In the genomic region with DNA sequence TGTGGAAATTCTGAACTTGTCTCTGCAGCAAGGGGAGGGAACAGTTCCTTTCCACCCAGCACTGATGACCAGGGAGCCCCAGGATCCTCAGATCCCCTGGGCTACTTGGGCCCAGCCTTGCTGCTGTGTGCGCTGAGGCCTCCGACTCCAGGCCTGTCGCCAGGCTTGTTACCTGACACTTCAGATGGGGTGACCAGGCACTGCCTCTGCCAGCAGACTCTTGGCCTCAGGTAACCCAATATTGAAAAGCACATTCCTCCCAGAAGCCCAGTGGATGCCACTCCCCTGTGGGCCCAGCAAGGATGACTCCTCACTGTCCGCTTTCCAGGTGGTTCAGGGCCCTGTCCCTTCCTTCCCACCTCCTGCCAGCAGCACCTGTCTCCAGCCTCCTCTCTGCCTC, we compare ENCODE assay signal across 27 cellular contexts. TPM values are rescaled to one million over a fixed set of nuclear protein-coding genes. Genes with fewer than 3 reads are reported as not detected.
"Had no signal": no experiment of that assay in that cellular context is flagged by ENCODE, and none has a peak within 500 bp of the region (broad histone marks: within the 10 kb centered on the region; RNA-seq: fewer than 3 reads in every experiment).

No MANE protein-coding gene starts in this region.

- FAIRE-seq: bronchial epithelial cell, kidney had no signal

- H3K4me1 Mint-ChIP-seq: activated CD4-positive, alpha-beta memory T cell treated with anti-CD3 and anti-CD28 coated beads, Interleukin-2, amount 10 ng/mL, durations not matched to agents 7 days and 5 days; activated CD4-positive, alpha-beta T cell treated with anti-CD3 and anti-CD28 coated beads, Interleukin-2, amount 10 ng/mL, durations not matched to agents 24 days and 14 days; activated naive CD8-positive, alpha-beta T cell treated with anti-CD3 and anti-CD28 coated beads, Interleukin-2, amount 10 ng/mL, durations not matched to agents 7 days and 5 days; natural killer cell had no signal

- H3K36me3 Mint-ChIP-seq: activated naive CD8-positive, alpha-beta T cell treated with anti-CD3 and anti-CD28 coated beads, Interleukin-2, amount 10 ng/mL, durations not matched to agents 7 days and 5 days; natural killer cell had no signal

- H3K27me3 Mint-ChIP-seq: stimulated activated naive CD8-positive, alpha-beta T cell treated with anti-CD3 and anti-CD28 coated beads, Interleukin-15, Interleukin-2, amounts not matched to agents 100 ng/mL and 50 ng/mL, for 24 hours had no signal

- DNase-seq: activated CD4-positive, alpha-beta memory T cell treated with anti-CD3 and anti-CD28 coated beads, Interleukin-2, amount 10 ng/mL, durations not matched to agents 7 days and 5 days; activated CD4-positive, alpha-beta T cell treated with anti-CD3 and anti-CD28 coated beads, Interleukin-2, amount 10 ng/mL, durations not matched to agents 24 days and 14 days; activated effector memory CD4-positive, alpha-beta T cell treated with Interleukin-2 at 50 U/mL for 16 hours; activated naive CD4-positive, alpha-beta T cell treated with anti-CD3 and anti-CD28 coated beads for 36 hours; activated naive CD8-positive, alpha-beta T cell treated with anti-CD3 and anti-CD28 coated beads, Interleukin-2, amount 10 ng/mL, durations not matched to agents 7 days and 5 days; activated T-cell treated with anti-CD3 and anti-CD28 coated beads, Interleukin-2, amount 50 U/mL, for 72 hours; amniotic stem cell; cerebellar nuclear complex; erythroblast; foreskin keratinocyte; kidney; mammary epithelial cell; midbrain; natural killer cell; stimulated activated CD4-positive, alpha-beta T cell treated with anti-CD3 and anti-CD28 coated beads, Interleukin-1b, Interleukin-23, amount 100 ng/mL, for 48 hours; substantia nigra; uterus had no signal

- H3K4me1 ChIP-seq: tibial artery, uterus had no signal

- H3K9me3 ChIP-seq: tibial artery, uterus had no signal

- H3K27ac Mint-ChIP-seq: activated CD4-positive, alpha-beta memory T cell treated with anti-CD3 and anti-CD28 coated beads, Interleukin-2, amount 10 ng/mL, durations not matched to agents 7 days and 5 days; activated CD4-positive, alpha-beta T cell treated with anti-CD3 and anti-CD28 coated beads, Interleukin-2, amount 10 ng/mL, durations not matched to agents 24 days and 14 days; activated naive CD4-positive, alpha-beta T cell treated with anti-CD3 and anti-CD28 coated beads for 36 hours; activated naive CD8-positive, alpha-beta T cell treated with anti-CD3 and anti-CD28 coated beads, Interleukin-2, amount 10 ng/mL, durations not matched to agents 7 days and 5 days; activated T-cell treated with anti-CD3 and anti-CD28 coated beads, Interleukin-2, amount 50 U/mL, for 72 hours; natural killer cell; stimulated activated naive CD8-positive, alpha-beta T cell treated with anti-CD3 and anti-CD28 coated beads, Interleukin-15, Interleukin-2, amounts not matched to agents 100 ng/mL and 50 ng/mL, for 24 hours; T-helper 2 cell treated with Interferon-gamma antibody and Interleukin-4, amounts not matched to agents 5 μg/mL and 100 μg/mL, for 36 hours had no signal

- H3K36me3 ChIP-seq: tibial artery, uterus had no signal

- H3K9me3 Mint-ChIP-seq: activated CD4-positive, alpha-beta memory T cell treated with anti-CD3 and anti-CD28 coated beads, Interleukin-2, amount 10 ng/mL, durations not matched to agents 7 days and 5 days; activated CD4-positive, alpha-beta T cell treated with anti-CD3 and anti-CD28 coated beads, Interleukin-2, amount 10 ng/mL, durations not matched to agents 24 days and 14 days; activated naive CD4-positive, alpha-beta T cell treated with anti-CD3 and anti-CD28 coated beads for 36 hours; activated naive CD8-positive, alpha-beta T cell treated with anti-CD3 and anti-CD28 coated beads, Interleukin-2, amount 10 ng/mL, durations not matched to agents 7 days and 5 days; activated T-cell treated with anti-CD3 and anti-CD28 coated beads, Interleukin-2, amount 50 U/mL, for 72 hours; natural killer cell; stimulated activated naive CD8-positive, alpha-beta T cell treated with anti-CD3 and anti-CD28 coated beads, Interleukin-15, Interleukin-2, amounts not matched to agents 100 ng/mL and 50 ng/mL, for 24 hours; T-helper 2 cell treated with Interferon-gamma antibody and Interleukin-4, amounts not matched to agents 5 μg/mL and 100 μg/mL, for 36 hours had no signal

- H3K4me3 ChIP-seq: coronary artery, skin epidermis, tibial artery, uterus had no signal

- H3K4me3 Mint-ChIP-seq: activated CD4-positive, alpha-beta memory T cell treated with anti-CD3 and anti-CD28 coated beads, Interleukin-2, amount 10 ng/mL, durations not matched to agents 7 days and 5 days; activated CD4-positive, alpha-beta T cell treated with anti-CD3 and anti-CD28 coated beads, Interleukin-2, amount 10 ng/mL, durations not matched to agents 24 days and 14 days; activated naive CD4-positive, alpha-beta T cell treated with anti-CD3 and anti-CD28 coated beads for 36 hours; activated naive CD8-positive, alpha-beta T cell treated with anti-CD3 and anti-CD28 coated beads, Interleukin-2, amount 10 ng/mL, durations not matched to agents 7 days and 5 days; activated T-cell treated with anti-CD3 and anti-CD28 coated beads, Interleukin-2, amount 50 U/mL, for 72 hours; natural killer cell; stimulated activated naive CD8-positive, alpha-beta T cell treated with anti-CD3 and anti-CD28 coated beads, Interleukin-15, Interleukin-2, amounts not matched to agents 100 ng/mL and 50 ng/mL, for 24 hours; T-helper 2 cell treated with Interferon-gamma antibody and Interleukin-4, amounts not matched to agents 5 μg/mL and 100 μg/mL, for 36 hours had no signal

- H3K27ac ChIP-seq: coronary artery, foreskin keratinocyte, tibial artery, uterus, VCaP had no signal

- H3K27me3 ChIP-seq: foreskin keratinocyte, uterus had no signal

- ATAC-seq: activated CD4-positive, CD25-positive, alpha-beta regulatory T cell treated with anti-CD3 and anti-CD28 coated beads, Interleukin-2, amount 50 U/mL, for 24 hours; activated T-cell treated with anti-CD3 and anti-CD28 coated beads, Interleukin-2, amount 50 U/mL, for 72 hours; foreskin keratinocyte; natural killer cell had no signal

RNA-seq across cellular contexts. Expression of gene PLA2G4E, which starts 3.5 kb away (rescaled TPM):
- total RNA-seq: activated CD4-positive, alpha-beta memory T cell treated with anti-CD3 and anti-CD28 coated beads, Interleukin-2, amount 10 ng/mL, durations not matched to agents 7 days and 5 days; activated CD4-positive, alpha-beta T cell treated with anti-CD3 and anti-CD28 coated beads, Interleukin-2, amount 10 ng/mL, durations not matched to agents 24 days and 14 days; activated naive CD4-positive, alpha-beta T cell treated with anti-CD3 and anti-CD28 coated beads for 36 hours; activated naive CD8-positive, alpha-beta T cell treated with anti-CD3 and anti-CD28 coated beads, Interleukin-2, amount 10 ng/mL, durations not matched to agents 7 days and 5 days; activated T-cell treated with anti-CD3 and anti-CD28 coated beads, Interleukin-2, amount 50 U/mL, for 72 hours; kidney; natural killer cell; osteoblast; progenitor cell of endocrine pancreas; uterus had no signal
